10 cellular contexts compared by ENCODE assay signal in genomic region chr1:116631996-116632925, GRCh38. TPM values are rescaled to one million over a fixed set of nuclear protein-coding genes. Genes with fewer than 3 reads are reported as not detected.
DNase-seq lines count a peak whose midpoint lies in the region; TF ChIP-seq lines count a peak whose summit lies in the region.
"Not testable (repeated sequence)": the region's sequence is repeated elsewhere in the genome, so short reads cannot be mapped to it uniquely, and the experiment has no call there.
"Had no signal": no experiment of that assay in that cellular context is flagged by ENCODE, and none has a peak within 500 bp of the region (broad histone marks: within the 10 kb centered on the region; RNA-seq: fewer than 3 reads in every experiment).

No MANE protein-coding gene starts in this region.

- DNase-seq in Jurkat, Clone E6-1 (ENCODE audit: low read depth, low spot score): peak; percentile 42
- not testable (repeated sequence) for DNase-seq in SK-N-SH; mesothelial cell of epicardium (ENCODE audit: low spot score in 2 of 2, unreplicated experiment in 2 of 2); type B pancreatic cell (ENCODE audit: extremely low spot score, unreplicated experiment)
- DNase-seq in islet precursor cell (peak; percentile 81), prostate gland (ENCODE audit: low spot score) (peak; percentile 74)

- CTCF ChIA-PET in SK-N-SH (lab: Yijun Ruan, JAX): interaction anchor here (0.5 to 0.9 kb wide), 2 partner anchors 40 to 58 kb away, joined by 3 to 4 read pairs (median 4); no protein-coding TSS in a partner anchor

- not testable (repeated sequence) for H3K79me2 ChIP-seq in SK-N-SH (ENCODE audit: insufficient read depth)

- H3K4me3 Mint-ChIP-seq in brain: not testable (repeated sequence)
- H3K4me3 Mint-ChIP-seq in mesothelial cell of epicardium: peak overlapping the region; percentile 4
- H3K4me3 Mint-ChIP-seq in type B pancreatic cell: peak overlapping the region; percentile 74

- not testable (repeated sequence) for H3K27me3 Mint-ChIP-seq in brain; mesothelial cell of epicardium (ENCODE audit: low read depth); type B pancreatic cell

- H3F3A ChIP-seq in SK-N-SH (replicated peaks; ENCODE audit: insufficient read depth): not testable (repeated sequence)

- H3K9me3 Mint-ChIP-seq in brain (peaks cover 0 to 14% (median 7%) of the 10 kb centered on the region in 5 experiments), type B pancreatic cell (peaks cover 12% of the 10 kb centered on the region)
- not testable (repeated sequence) for H3K9me3 Mint-ChIP-seq in mesothelial cell of epicardium

- not testable (repeated sequence) for H3K9ac ChIP-seq in SK-N-SH

- POLR2A ChIA-PET in SK-N-SH (lab: Yijun Ruan, JAX): not testable (repeated sequence)

- H3K36me3 Mint-ChIP-seq in brain (peaks cover 24% of the 10 kb centered on the region), type B pancreatic cell (peaks cover 26% of the 10 kb centered on the region)
- H3K36me3 Mint-ChIP-seq in mesothelial cell of epicardium: not testable (repeated sequence)

- not testable (repeated sequence) for H2AFZ ChIP-seq in SK-N-SH (ENCODE audit: low read depth)

- 38% methylated on average over 10 of the region's 10 CpGs for WGBS in SK-N-SH (ENCODE audit: low lambda C conversion rate)
- WGBS in prostate gland: 50% methylated on average over 10 of the region's 10 CpGs

- TF ChIP-seq CTCF in C4-2B (conservative IDR thresholded peaks at IDR 0.05); SK-N-SH (IDR thresholded peaks at IDR 0.05); brain (conservative IDR thresholded peaks at IDR 0.05); mesothelial cell of epicardium (IDR thresholded peaks at IDR 0.05; ENCODE audit: unreplicated experiment); prostate gland (IDR thresholded peaks at IDR 0.05); type B pancreatic cell (conservative IDR thresholded peaks at IDR 0.05): not testable (repeated sequence)

- H3K36me3 ChIP-seq in SK-N-SH (replicated peaks in 1 of 2; ENCODE audit: control insufficient read depth in 1 of 2, insufficient read depth in 2 of 2, low read length in 1 of 2); prostate gland: not testable (repeated sequence)

- H3K4me1 ChIP-seq in SK-N-SH (ENCODE audit: control insufficient read depth in 1 of 2, insufficient read depth in 2 of 2, low read depth in 1 of 2, low read length in 1 of 2): peaks cover 0 to 43% of the 10 kb centered on the region in 2 experiments; a peak in 1 of 4 replicates
- not testable (repeated sequence) for H3K4me1 ChIP-seq in prostate gland (replicated peaks)

- H4K20me1 ChIP-seq in SK-N-SH (ENCODE audit: insufficient read depth): not testable (repeated sequence)

- not testable (repeated sequence) for H3K4me2 ChIP-seq in SK-N-SH

- H3K4me1 Mint-ChIP-seq in brain: peaks cover 62% of the 10 kb centered on the region
- H3K4me1 Mint-ChIP-seq in mesothelial cell of epicardium: peaks cover 46% of the 10 kb centered on the region
- H3K4me1 Mint-ChIP-seq in type B pancreatic cell (ENCODE audit: unreplicated experiment): peaks cover 53% of the 10 kb centered on the region

- H3K9me3 ChIP-seq in SK-N-SH, prostate gland: not testable (repeated sequence)

- H3K27ac Mint-ChIP-seq in brain: peak overlapping the region; percentile 5 to 56 (median 37)
- peak overlapping the region; percentile 70 for H3K27ac Mint-ChIP-seq in mesothelial cell of epicardium
- H3K27ac Mint-ChIP-seq in type B pancreatic cell: peak overlapping the region; percentile 83

- peak in 1 of 2 experiments; percentile 16; a peak in 1 of 4 replicates for TF ChIP-seq EP300 in SK-N-SH (IDR thresholded peaks at IDR 0.05; ENCODE audit: borderline replicate concordance in 1 of 2, low read depth in 1 of 2, low read length in 1 of 2)

- TF ChIP-seq POLR2A in prostate gland (IDR thresholded peaks at IDR 0.05): not testable (repeated sequence)

- not testable (repeated sequence) for H3K27me3 ChIP-seq in SK-N-SH (ENCODE audit: insufficient read depth); prostate gland (replicated peaks; ENCODE audit: insufficient read depth)

- H3K27ac ChIP-seq in C4-2B (peak overlapping the region; percentile 21; the same call in 1 of the 2 replicates), prostate gland (peak overlapping the region in 1 of 2 donors; percentile 56)
- H3K27ac ChIP-seq in SK-N-SH (ENCODE audit: low read depth in 2 of 2, low read length in 1 of 2): not testable (repeated sequence)

- H3K4me3 ChIP-seq in Jurkat, Clone E6-1 (ENCODE audit: low read length); SK-N-SH (ENCODE audit: low read depth in 2 of 2, low read length in 1 of 2); prostate gland: not testable (repeated sequence)

- not testable (repeated sequence) for H3K9me2 ChIP-seq in SK-N-SH

- not testable (repeated sequence) for TF ChIP-seq RAD21 in SK-N-SH (IDR thresholded peaks at IDR 0.05; ENCODE audit: low read length)

- intact Hi-C loops in prostate gland (cut with DNase I): not testable (repeated sequence)

TF ChIP-seq in SK-N-SH, 30 proteins besides CTCF, POLR2A, EP300 and RAD21:
- TF ChIP-seq GATA2 (CRISPR knock-in tag; IDR thresholded peaks at IDR 0.05) (peak; percentile 96), RCOR1 (IDR thresholded peaks at IDR 0.05; ENCODE audit: low read length) (peak; percentile 43; the same call in 1 of the 2 replicates)
TF ChIP-seq in SK-N-SH: peak in this region for 2; not testable (repeated sequence) for 28.

RNA-seq across cellular contexts. Expression of gene IGSF3, which starts 35.3 kb away (rescaled TPM):
- polyA plus RNA-seq in Jurkat, Clone E6-1 (2012; ENCODE audit: insufficient read depth, insufficient read length): 9.0 TPM
- polyA plus RNA-seq in SK-N-SH (2012; rRNA removed) (3.0 and 3.6 TPM in 2 replicates), brain (ENCODE audit: insufficient read depth, low read depth, low replicate concordance) (25.4 TPM)
- 2.0 and 3.8 TPM in 2 replicates for polyA plus RNA-seq in SK-N-SH (2012; cell fraction: cytosol; rRNA removed)
- 1.4 and 1.7 TPM in 2 replicates for polyA plus RNA-seq in SK-N-SH (2012; cell fraction: nucleus; rRNA removed)
- total RNA-seq in mesothelial cell of epicardium (59.2 to 60.1 TPM (median 59.4 TPM) in 3 replicates), prostate gland (10 to 100 TPM; 23.2 to 30.4 TPM), type B pancreatic cell (ENCODE audit: low replicate concordance) (42.9 and 48.4 TPM in 2 replicates)
- total RNA-seq: HFFc6 had no signal
- polyA plus RNA-seq: CD4-positive, alpha-beta memory T cell had no signal
